In the genomic region with DNA sequence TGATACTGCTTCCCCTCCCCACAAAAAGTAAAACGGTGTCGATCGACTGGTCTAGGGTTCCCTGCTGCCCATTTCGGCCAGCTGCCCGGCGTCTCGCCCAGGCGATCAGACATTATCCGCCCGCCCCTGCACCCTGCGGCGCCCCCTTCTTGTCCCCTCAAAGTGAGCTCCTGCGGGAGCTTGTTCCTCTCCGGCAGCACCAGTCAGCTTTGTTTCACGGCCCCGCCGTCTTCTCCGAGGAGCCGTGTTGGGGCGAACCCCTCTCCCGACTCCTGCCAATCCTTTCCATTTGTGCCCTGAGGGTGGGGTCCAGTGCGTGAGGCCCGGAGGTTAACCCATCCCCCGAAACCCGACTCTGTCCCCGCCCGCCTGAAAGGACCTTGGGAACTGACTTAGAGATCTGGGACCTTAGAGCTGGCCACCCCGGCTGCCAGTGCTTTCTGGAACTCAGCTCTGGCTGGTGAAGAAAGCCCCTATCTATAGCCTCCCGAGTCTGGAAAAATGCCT, we compare ENCODE assay signal across 8 cellular contexts. TPM values are rescaled to one million over a fixed set of nuclear protein-coding genes. Genes with fewer than 3 reads are reported as not detected.
A peak's percentile ranks its signal among the peaks of the same experiment; 100 is the strongest.
DNase-seq lines count a peak whose midpoint lies in the region; ATAC-seq and TF ChIP-seq lines count a peak whose summit lies in the region.

No MANE protein-coding gene starts in this region.

- H3F3A ChIP-seq in Loucy (ENCODE audit: low read depth): no peaks in the 10 kb centered on the region

- intact Hi-C loops in left colon (cut with DNase I, micrococcal nuclease): no loop called here

- H3K36me3 ChIP-seq in Loucy (ENCODE audit: insufficient read depth, low read length): peaks cover 4% of the 10 kb centered on the region; the same call in 1 of the 2 replicates

- H3K79me2 ChIP-seq in Loucy (ENCODE audit: insufficient read depth, low read length): peaks cover 51% of the 10 kb centered on the region

- H2AFZ ChIP-seq in Loucy (ENCODE audit: low read length): peak overlapping the region; percentile 77

- H3K4me2 ChIP-seq in Loucy (ENCODE audit: low read depth, low read length, poor library complexity, severe bottlenecking): peak overlapping the region; percentile 75

- no peaks in the 10 kb centered on the region for H3K9me3 ChIP-seq in Loucy (ENCODE audit: insufficient read depth, low read depth, low read length)

- DNase-seq in activated CD4-positive, alpha-beta T cell treated with anti-CD3 and anti-CD28 coated beads for 48 hours: peak; percentile 53
- DNase-seq in dedifferentiated amniotic fluid mesenchymal stem cell (ENCODE audit: extremely low spot score): peak; percentile 22
- peak; percentile 75 for DNase-seq in left colon
- DNase-seq in stimulated activated CD4-positive, alpha-beta T cell treated with anti-CD3 and anti-CD28 coated beads, Interleukin-1b, Interleukin-23, amount 100 ng/mL, for 24 hours (ENCODE audit: low read depth in 4 of 4, low spot score in 1 of 4): peak in 3 of 4 experiments; percentile 13 to 30 (median 18)
- no peak for DNase-seq in AML-193 (lab: John Stamatoyannopoulos, UW)
- DNase-seq in NCI-H2029 (lab: John Stamatoyannopoulos, UW): no peak

- peak overlapping the region; percentile 90 for H3K9ac ChIP-seq in Loucy (ENCODE audit: low read depth, low read length, poor library complexity, severe bottlenecking)

- no peaks in the 10 kb centered on the region for H3K9me2 ChIP-seq in Loucy (replicated peaks; ENCODE audit: low read depth, low read length)

- peaks cover 31% of the 10 kb centered on the region for H4K20me1 ChIP-seq in Loucy (ENCODE audit: insufficient read depth, low read length, poor library complexity, severe bottlenecking)

- no peaks in the 10 kb centered on the region for H3K27me3 ChIP-seq in Loucy (ENCODE audit: insufficient read depth, low read length, poor library complexity, severe bottlenecking)

- peaks cover 10% of the 10 kb centered on the region for H3K4me1 ChIP-seq in Loucy (ENCODE audit: insufficient read depth, low read length, poor library complexity, severe bottlenecking)

- peak; percentile 3 for ATAC-seq in GM18873 (IDR thresholded peaks at IDR 0.05; ENCODE audit: low FRiP score, unreplicated experiment)
- peak; percentile 58 for ATAC-seq in left colon

- peak overlapping the region; percentile 96 for H3K4me3 ChIP-seq in Loucy (ENCODE audit: low read length, poor library complexity, severe bottlenecking)

- TF ChIP-seq CTCF in Loucy (conservative IDR thresholded peaks at IDR 0.05; ENCODE audit: low read length): no peak

RNA-seq across cellular contexts. Expression of gene UBE2B, which starts 0.5 kb away (rescaled TPM):
- total RNA-seq in left colon: 100 to 1,000 TPM in 1 of 2 donors, 10 to 100 TPM in 1; 59.6 to 102 TPM

RNA-seq across cellular contexts. Expression of gene CDKL3, which starts 4.9 kb away (rescaled TPM):
- total RNA-seq in left colon: under 1 TPM in 1 of 2 donors, not detected in 1; 0.70 TPM

RNA-seq across cellular contexts. Expression of gene CDKN2AIPNL, which starts 39.8 kb away (rescaled TPM):
- total RNA-seq in left colon: 10 to 100 TPM; 15.0 to 19.3 TPM

Comparison
In these comparisons a context has a peak if more than half of its experiments do, and no peak if none do; other contexts are left out.
1. DNase-seq: peak in activated CD4-positive, alpha-beta T cell treated with anti-CD3 and anti-CD28 coated beads for 48 hours (single experiment), dedifferentiated amniotic fluid mesenchymal stem cell (single experiment), left colon (2 of 2) and stimulated activated CD4-positive, alpha-beta T cell treated with anti-CD3 and anti-CD28 coated beads, Interleukin-1b, Interleukin-23, amount 100 ng/mL, for 24 hours (3 of 4); none in AML-193 (0 of 2) and NCI-H2029 (single experiment).